ENCODE assay signal across 8 cellular contexts in genomic region chr13:41457589-41458186, GRCh38. TPM values are rescaled to one million over a fixed set of nuclear protein-coding genes. Genes with fewer than 3 reads are reported as not detected.
DNase-seq lines count a peak whose midpoint lies in the region; ATAC-seq and TF ChIP-seq lines count a peak whose summit lies in the region.

No MANE protein-coding gene starts in this region.

- H3K27me3 Mint-ChIP-seq in stimulated activated memory B cell treated with anti-CD40 and anti-IgM and Interleukin-4, amounts not matched to agents 10 μg/mL and 1 μg/mL and 100 μg/mL, for 72 hours: peaks cover 28% of the 10 kb centered on the region

- peaks cover 44% of the 10 kb centered on the region for H3K4me1 Mint-ChIP-seq in stimulated activated memory B cell treated with anti-CD40 and anti-IgM and Interleukin-4, amounts not matched to agents 10 μg/mL and 1 μg/mL and 100 μg/mL, for 72 hours

- TF ChIP-seq CTCF in astrocyte of the cerebellum (IDR thresholded peaks at IDR 0.05; ENCODE audit: low read depth, low read length, missing control alignments) (no peak), kidney epithelial cell (IDR thresholded peaks at IDR 0.05; ENCODE audit: insufficient read depth, low read length, poor library complexity, severe bottlenecking) (no peak)

- H3K9me3 Mint-ChIP-seq in stimulated activated memory B cell treated with anti-CD40 and anti-IgM and Interleukin-4, amounts not matched to agents 10 μg/mL and 1 μg/mL and 100 μg/mL, for 72 hours: no peaks in the 10 kb centered on the region

- H3K36me3 Mint-ChIP-seq in stimulated activated memory B cell treated with anti-CD40 and anti-IgM and Interleukin-4, amounts not matched to agents 10 μg/mL and 1 μg/mL and 100 μg/mL, for 72 hours: peaks cover 18% of the 10 kb centered on the region

- H3K27me3 ChIP-seq in kidney epithelial cell (ENCODE audit: control insufficient read depth, insufficient read depth, low read length): peaks cover 33% of the 10 kb centered on the region

- in situ Hi-C loops in astrocyte of the cerebellum (cut with HindIII; ENCODE audit: low sequenced_read_pairs): no loop called here

- peak; percentile 10 for ATAC-seq in GM21825 (IDR thresholded peaks at IDR 0.05; ENCODE audit: unreplicated experiment)
- peak; percentile 40 for ATAC-seq in stimulated activated memory B cell treated with anti-CD40 and anti-IgM and Interleukin-4, amounts not matched to agents 10 μg/mL and 1 μg/mL and 100 μg/mL, for 72 hours

- DNase-seq in COLO668 (lab: John Stamatoyannopoulos, UW; ENCODE audit: unreplicated experiment) (peak; percentile 70), NCI-H69 (lab: John Stamatoyannopoulos, UW) (peak; percentile 40), astrocyte of the cerebellum (ENCODE audit: low read depth) (no peak), kidney epithelial cell (ENCODE audit: low read depth) (no peak), Ammon's horn (ENCODE audit: low spot score) (no peak)
- no peak for DNase-seq in NK-92 treated with Interleukin-12 subunit alpha and Interleukin-12 subunit beta, amount 100 ng/mL, for 24 hours (lab: John Stamatoyannopoulos, UW)

- H3K36me3 ChIP-seq in kidney epithelial cell (ENCODE audit: control insufficient read depth, insufficient read depth, low read length): no peaks in the 10 kb centered on the region

- H3K27ac Mint-ChIP-seq in stimulated activated memory B cell treated with anti-CD40 and anti-IgM and Interleukin-4, amounts not matched to agents 10 μg/mL and 1 μg/mL and 100 μg/mL, for 72 hours: peak overlapping the region; percentile 49

- H3K4me3 ChIP-seq in astrocyte of the cerebellum (ENCODE audit: low read depth, low read length) (peak overlapping the region; percentile 61), kidney epithelial cell (ENCODE audit: low read depth, low read length) (peak overlapping the region; percentile 36)

- H3K4me3 Mint-ChIP-seq in stimulated activated memory B cell treated with anti-CD40 and anti-IgM and Interleukin-4, amounts not matched to agents 10 μg/mL and 1 μg/mL and 100 μg/mL, for 72 hours: peak overlapping the region; percentile 80

RNA-seq across cellular contexts. Expression of gene RGCC, which starts 0.3 kb away (rescaled TPM):
- 0.21 and 0.29 TPM in 2 replicates for total RNA-seq in kidney epithelial cell

Comparison
In these comparisons a context has a peak if more than half of its experiments do, and no peak if none do; other contexts are left out.
1. DNase-seq: peak in COLO668 (single experiment) and NCI-H69 (single experiment); none in astrocyte of the cerebellum (single experiment), kidney epithelial cell (single experiment), NK-92 treated with Interleukin-12 subunit alpha and Interleukin-12 subunit beta, amount 100 ng/mL, for 24 hours (single experiment) and Ammon's horn (single experiment).